In the genomic region with DNA sequence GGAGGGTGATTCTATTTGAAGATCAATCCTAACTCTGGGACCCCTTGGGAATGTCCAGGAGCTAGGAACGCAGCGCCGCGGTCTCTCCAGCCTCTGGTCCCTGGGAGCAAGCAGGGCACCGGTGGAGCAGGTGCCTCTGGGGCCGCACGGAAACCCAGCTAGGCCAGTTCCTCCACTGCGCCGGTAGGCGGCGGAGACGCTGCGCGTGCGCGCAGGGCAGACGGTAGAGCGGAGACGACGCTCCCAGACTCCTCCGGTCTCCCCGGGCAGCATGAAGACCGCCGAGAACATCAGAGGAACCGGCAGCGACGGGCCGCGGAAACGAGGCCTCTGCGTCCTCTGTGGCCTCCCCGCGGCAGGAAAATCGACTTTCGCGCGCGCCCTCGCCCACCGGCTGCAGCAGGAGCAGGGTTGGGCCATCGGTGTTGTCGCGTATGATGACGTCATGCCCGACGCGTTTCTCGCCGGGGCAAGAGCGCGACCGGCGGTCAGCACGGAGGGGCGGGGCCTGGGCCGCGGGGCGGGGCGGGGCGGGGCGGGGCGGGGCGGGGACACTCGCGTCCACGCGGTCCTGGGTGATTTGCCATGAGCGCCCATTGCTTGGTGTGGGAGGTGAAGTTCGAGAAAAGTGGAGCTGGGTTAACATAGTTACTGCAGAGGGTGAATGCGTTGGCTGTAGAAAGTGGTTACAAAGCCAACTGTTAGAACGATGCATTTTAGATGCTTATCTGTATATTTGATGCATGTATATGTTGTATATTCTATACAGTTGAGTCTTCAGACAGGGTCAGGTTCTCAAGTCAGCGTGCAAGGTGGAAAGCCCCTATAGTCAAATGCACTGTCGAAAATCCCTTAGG, we compare ENCODE assay signal across 1 cellular context.
TF ChIP-seq lines count a peak whose summit lies in the region.

A gene with protein sequence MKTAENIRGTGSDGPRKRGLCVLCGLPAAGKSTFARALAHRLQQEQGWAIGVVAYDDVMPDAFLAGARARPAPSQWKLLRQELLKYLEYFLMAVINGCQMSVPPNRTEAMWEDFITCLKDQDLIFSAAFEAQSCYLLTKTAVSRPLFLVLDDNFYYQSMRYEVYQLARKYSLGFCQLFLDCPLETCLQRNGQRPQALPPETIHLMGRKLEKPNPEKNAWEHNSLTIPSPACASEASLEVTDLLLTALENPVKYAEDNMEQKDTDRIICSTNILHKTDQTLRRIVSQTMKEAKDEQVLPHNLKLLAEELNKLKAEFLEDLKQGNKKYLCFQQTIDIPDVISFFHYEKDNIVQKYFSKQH (plus strand): TSS at position 193 of the 857 bp plus-strand sequence. CDS start 79 bp downstream, at position 272.

TF ChIP-seq in HEK293, 187 proteins besides CTCF, POLR2A, EP300 and RAD21 (continued from another document and continues in another):
- TF ChIP-seq, protein P1, sequence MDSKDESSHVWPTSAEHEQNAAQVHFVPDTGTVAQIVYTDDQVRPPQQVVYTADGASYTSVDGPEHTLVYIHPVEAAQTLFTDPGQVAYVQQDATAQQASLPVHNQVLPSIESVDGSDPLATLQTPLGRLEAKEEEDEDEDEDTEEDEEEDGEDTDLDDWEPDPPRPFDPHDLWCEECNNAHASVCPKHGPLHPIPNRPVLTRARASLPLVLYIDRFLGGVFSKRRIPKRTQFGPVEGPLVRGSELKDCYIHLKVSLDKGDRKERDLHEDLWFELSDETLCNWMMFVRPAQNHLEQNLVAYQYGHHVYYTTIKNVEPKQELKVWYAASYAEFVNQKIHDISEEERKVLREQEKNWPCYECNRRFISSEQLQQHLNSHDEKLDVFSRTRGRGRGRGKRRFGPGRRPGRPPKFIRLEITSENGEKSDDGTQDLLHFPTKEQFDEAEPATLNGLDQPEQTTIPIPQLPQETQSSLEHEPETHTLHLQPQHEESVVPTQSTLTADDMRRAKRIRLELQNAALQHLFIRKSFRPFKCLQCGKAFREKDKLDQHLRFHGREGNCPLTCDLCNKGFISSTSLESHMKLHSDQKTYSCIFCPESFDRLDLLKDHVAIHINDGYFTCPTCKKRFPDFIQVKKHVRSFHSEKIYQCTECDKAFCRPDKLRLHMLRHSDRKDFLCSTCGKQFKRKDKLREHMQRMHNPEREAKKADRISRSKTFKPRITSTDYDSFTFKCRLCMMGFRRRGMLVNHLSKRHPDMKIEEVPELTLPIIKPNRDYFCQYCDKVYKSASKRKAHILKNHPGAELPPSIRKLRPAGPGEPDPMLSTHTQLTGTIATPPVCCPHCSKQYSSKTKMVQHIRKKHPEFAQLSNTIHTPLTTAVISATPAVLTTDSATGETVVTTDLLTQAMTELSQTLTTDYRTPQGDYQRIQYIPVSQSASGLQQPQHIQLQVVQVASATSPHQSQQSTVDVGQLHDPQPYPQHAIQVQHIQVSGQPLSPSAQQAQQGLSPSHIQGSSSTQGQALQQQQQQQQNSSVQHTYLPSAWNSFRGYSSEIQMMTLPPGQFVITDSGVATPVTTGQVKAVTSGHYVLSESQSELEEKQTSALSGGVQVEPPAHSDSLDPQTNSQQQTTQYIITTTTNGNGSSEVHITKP (tag by site-specific recombination; IDR thresholded peaks at IDR 0.05) = peak; percentile 46; the same call in 1 of the 2 replicates
- TF ChIP-seq PRDM1 (tag by site-specific recombination; IDR thresholded peaks at IDR 0.05) (no peak), ZEB2 (tag by site-specific recombination; IDR thresholded peaks at IDR 0.05) (peak; percentile 99), ZNF837 (tag by site-specific recombination; IDR thresholded peaks at IDR 0.05) (no peak), KLF7 (tag by site-specific recombination; IDR thresholded peaks at IDR 0.05; ENCODE audit: borderline replicate concordance) (no peak), ZFHX2 (tag by site-specific recombination; conservative IDR thresholded peaks at IDR 0.05) (peak; percentile 75), EGR2 (tag by site-specific recombination; IDR thresholded peaks at IDR 0.05; ENCODE audit: low read depth) (0 out of 2 replicates have a peak, but pooled peaks have one; percentile 30), ZNF404 (tag by site-specific recombination; IDR thresholded peaks at IDR 0.05) (no peak), ZNF843 (tag by site-specific recombination; IDR thresholded peaks at IDR 0.05) (peak; percentile 64; the same call in 1 of the 2 replicates), ZNF324 (tag by site-specific recombination; IDR thresholded peaks at IDR 0.05) (peak; percentile 88), ZNF140 (tag by site-specific recombination; IDR thresholded peaks at IDR 0.05) (no peak), ZNF768 (tag by site-specific recombination; IDR thresholded peaks at IDR 0.05) (no peak), KLF10 (tag by site-specific recombination; IDR thresholded peaks at IDR 0.05) (peak; percentile 46; the same call in 1 of the 2 replicates), YY2 (tag by site-specific recombination; IDR thresholded peaks at IDR 0.05) (0 out of 2 replicates have a peak, but pooled peaks have one; percentile 22), ZNF664 (tag by site-specific recombination; IDR thresholded peaks at IDR 0.05) (no peak), ZBTB48 (tag by site-specific recombination; IDR thresholded peaks at IDR 0.05) (peak; percentile 96), KLF8 (tag by site-specific recombination; IDR thresholded peaks at IDR 0.05) (peak; percentile 90; the same call in 1 of the 2 replicates), TRIM28 (IDR thresholded peaks at IDR 0.05; ENCODE audit: borderline replicate concordance, low read length) (no peak), ZFP69B (tag by site-specific recombination; IDR thresholded peaks at IDR 0.05) (peak; percentile 72), ZBTB20 (tag by site-specific recombination; IDR thresholded peaks at IDR 0.05) (peak; percentile 59; the same call in 1 of the 2 replicates), ZNF521 (tag by site-specific recombination; IDR thresholded peaks at IDR 0.05) (no peak), SP3 (tag by site-specific recombination; IDR thresholded peaks at IDR 0.05) (peak; percentile 87), ZNF394 (tag by site-specific recombination; IDR thresholded peaks at IDR 0.05; ENCODE audit: borderline replicate concordance) (peak; percentile 66; the same call in 1 of the 2 replicates), GLI2 (tag by site-specific recombination; IDR thresholded peaks at IDR 0.05; ENCODE audit: borderline replicate concordance, low read depth) (no peak), ZFP41 (tag by site-specific recombination; IDR thresholded peaks at IDR 0.05; ENCODE audit: borderline replicate concordance) (no peak), ZNF510 (tag by site-specific recombination; IDR thresholded peaks at IDR 0.05; ENCODE audit: insufficient replicate concordance) (no peak), KLF16 (tag by site-specific recombination; IDR thresholded peaks at IDR 0.05) (peak; percentile 85), ZBTB1 (tag by site-specific recombination; IDR thresholded peaks at IDR 0.05) (no peak), ZNF132 (tag by site-specific recombination; IDR thresholded peaks at IDR 0.05; ENCODE audit: borderline replicate concordance) (no peak), ZNF610 (tag by site-specific recombination; IDR thresholded peaks at IDR 0.05; ENCODE audit: borderline replicate concordance) (peak; percentile 78), ZNF366 (tag by site-specific recombination; conservative IDR thresholded peaks at IDR 0.05) (0 out of 2 replicates have a peak, but pooled peaks have one; percentile 22)
- TF ChIP-seq, protein P2, sequence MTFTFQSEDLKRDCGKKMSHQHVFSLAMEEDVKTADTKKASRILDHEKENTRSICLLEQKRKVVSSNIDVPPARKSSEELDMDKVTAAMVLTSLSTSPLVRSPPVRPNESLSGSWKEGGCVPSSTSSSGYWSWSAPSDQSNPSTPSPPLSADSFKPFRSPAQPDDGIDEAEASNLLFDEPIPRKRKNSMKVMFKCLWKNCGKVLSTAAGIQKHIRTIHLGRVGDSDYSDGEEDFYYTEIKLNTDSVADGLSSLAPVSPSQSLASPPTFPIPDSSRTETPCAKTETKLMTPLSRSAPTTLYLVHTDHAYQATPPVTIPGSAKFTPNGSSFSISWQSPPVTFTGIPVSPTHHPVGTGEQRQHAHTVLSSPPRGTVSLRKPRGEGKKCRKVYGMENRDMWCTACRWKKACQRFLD (tag by site-specific recombination; IDR thresholded peaks at IDR 0.05) = no peak
- TF ChIP-seq, protein P3, sequence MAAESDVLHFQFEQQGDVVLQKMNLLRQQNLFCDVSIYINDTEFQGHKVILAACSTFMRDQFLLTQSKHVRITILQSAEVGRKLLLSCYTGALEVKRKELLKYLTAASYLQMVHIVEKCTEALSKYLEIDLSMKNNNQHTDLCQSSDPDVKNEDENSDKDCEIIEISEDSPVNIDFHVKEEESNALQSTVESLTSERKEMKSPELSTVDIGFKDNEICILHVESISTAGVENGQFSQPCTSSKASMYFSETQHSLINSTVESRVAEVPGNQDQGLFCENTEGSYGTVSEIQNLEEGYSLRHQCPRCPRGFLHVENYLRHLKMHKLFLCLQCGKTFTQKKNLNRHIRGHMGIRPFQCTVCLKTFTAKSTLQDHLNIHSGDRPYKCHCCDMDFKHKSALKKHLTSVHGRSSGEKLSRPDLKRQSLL (tag by site-specific recombination; IDR thresholded peaks at IDR 0.05) = 0 out of 2 replicates have a peak, but pooled peaks have one; percentile 18
- TF ChIP-seq, protein P4, sequence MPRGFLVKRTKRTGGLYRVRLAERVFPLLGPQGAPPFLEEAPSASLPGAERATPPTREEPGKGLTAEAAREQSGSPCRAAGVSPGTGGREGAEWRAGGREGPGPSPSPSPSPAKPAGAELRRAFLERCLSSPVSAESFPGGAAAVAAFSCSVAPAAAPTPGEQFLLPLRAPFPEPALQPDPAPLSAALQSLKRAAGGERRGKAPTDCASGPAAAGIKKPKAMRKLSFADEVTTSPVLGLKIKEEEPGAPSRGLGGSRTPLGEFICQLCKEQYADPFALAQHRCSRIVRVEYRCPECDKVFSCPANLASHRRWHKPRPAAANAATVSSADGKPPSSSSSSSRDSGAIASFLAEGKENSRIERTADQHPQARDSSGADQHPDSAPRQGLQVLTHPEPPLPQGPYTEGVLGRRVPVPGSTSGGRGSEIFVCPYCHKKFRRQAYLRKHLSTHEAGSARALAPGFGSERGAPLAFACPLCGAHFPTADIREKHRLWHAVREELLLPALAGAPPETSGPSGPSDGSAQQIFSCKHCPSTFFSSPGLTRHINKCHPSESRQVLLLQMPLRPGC (tag by site-specific recombination; IDR thresholded peaks at IDR 0.05) = peak; percentile 66; the same call in 1 of the 2 replicates
- TF ChIP-seq, protein P5, sequence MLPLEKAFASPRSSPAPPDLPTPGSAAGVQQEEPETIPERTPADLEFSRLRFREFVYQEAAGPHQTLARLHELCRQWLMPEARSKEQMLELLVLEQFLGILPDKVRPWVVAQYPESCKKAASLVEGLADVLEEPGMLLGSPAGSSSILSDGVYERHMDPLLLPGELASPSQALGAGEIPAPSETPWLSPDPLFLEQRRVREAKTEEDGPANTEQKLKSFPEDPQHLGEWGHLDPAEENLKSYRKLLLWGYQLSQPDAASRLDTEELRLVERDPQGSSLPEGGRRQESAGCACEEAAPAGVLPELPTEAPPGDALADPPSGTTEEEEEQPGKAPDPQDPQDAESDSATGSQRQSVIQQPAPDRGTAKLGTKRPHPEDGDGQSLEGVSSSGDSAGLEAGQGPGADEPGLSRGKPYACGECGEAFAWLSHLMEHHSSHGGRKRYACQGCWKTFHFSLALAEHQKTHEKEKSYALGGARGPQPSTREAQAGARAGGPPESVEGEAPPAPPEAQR (tag by site-specific recombination; IDR thresholded peaks at IDR 0.05) = 0 out of 2 replicates have a peak, but pooled peaks have one; percentile 53
- TF ChIP-seq, protein P6, sequence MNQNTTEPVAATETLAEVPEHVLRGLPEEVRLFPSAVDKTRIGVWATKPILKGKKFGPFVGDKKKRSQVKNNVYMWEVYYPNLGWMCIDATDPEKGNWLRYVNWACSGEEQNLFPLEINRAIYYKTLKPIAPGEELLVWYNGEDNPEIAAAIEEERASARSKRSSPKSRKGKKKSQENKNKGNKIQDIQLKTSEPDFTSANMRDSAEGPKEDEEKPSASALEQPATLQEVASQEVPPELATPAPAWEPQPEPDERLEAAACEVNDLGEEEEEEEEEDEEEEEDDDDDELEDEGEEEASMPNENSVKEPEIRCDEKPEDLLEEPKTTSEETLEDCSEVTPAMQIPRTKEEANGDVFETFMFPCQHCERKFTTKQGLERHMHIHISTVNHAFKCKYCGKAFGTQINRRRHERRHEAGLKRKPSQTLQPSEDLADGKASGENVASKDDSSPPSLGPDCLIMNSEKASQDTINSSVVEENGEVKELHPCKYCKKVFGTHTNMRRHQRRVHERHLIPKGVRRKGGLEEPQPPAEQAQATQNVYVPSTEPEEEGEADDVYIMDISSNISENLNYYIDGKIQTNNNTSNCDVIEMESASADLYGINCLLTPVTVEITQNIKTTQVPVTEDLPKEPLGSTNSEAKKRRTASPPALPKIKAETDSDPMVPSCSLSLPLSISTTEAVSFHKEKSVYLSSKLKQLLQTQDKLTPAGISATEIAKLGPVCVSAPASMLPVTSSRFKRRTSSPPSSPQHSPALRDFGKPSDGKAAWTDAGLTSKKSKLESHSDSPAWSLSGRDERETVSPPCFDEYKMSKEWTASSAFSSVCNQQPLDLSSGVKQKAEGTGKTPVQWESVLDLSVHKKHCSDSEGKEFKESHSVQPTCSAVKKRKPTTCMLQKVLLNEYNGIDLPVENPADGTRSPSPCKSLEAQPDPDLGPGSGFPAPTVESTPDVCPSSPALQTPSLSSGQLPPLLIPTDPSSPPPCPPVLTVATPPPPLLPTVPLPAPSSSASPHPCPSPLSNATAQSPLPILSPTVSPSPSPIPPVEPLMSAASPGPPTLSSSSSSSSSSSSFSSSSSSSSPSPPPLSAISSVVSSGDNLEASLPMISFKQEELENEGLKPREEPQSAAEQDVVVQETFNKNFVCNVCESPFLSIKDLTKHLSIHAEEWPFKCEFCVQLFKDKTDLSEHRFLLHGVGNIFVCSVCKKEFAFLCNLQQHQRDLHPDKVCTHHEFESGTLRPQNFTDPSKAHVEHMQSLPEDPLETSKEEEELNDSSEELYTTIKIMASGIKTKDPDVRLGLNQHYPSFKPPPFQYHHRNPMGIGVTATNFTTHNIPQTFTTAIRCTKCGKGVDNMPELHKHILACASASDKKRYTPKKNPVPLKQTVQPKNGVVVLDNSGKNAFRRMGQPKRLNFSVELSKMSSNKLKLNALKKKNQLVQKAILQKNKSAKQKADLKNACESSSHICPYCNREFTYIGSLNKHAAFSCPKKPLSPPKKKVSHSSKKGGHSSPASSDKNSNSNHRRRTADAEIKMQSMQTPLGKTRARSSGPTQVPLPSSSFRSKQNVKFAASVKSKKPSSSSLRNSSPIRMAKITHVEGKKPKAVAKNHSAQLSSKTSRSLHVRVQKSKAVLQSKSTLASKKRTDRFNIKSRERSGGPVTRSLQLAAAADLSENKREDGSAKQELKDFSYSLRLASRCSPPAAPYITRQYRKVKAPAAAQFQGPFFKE (tag by site-specific recombination; IDR thresholded peaks at IDR 0.05; ENCODE audit: borderline replicate concordance) = 0 out of 2 replicates have a peak, but pooled peaks have one; percentile 48
- TF ChIP-seq, protein P7, sequence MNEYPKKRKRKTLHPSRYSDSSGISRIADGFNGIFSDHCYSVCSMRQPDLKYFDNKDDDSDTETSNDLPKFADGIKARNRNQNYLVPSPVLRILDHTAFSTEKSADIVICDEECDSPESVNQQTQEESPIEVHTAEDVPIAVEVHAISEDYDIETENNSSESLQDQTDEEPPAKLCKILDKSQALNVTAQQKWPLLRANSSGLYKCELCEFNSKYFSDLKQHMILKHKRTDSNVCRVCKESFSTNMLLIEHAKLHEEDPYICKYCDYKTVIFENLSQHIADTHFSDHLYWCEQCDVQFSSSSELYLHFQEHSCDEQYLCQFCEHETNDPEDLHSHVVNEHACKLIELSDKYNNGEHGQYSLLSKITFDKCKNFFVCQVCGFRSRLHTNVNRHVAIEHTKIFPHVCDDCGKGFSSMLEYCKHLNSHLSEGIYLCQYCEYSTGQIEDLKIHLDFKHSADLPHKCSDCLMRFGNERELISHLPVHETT (tag by site-specific recombination; IDR thresholded peaks at IDR 0.05) = peak; percentile 85
